21 cellular contexts compared by ENCODE assay signal in genomic region chr17:79935845-79936470, GRCh38.
DNase-seq lines count a peak whose midpoint lies in the region; ATAC-seq and TF ChIP-seq lines count a peak whose summit lies in the region.
"Had no signal": no experiment of that assay in that cellular context is flagged by ENCODE, and none has a peak within 500 bp of the region (broad histone marks: within the 10 kb centered on the region; RNA-seq: fewer than 3 reads in every experiment).

No MANE protein-coding gene starts in this region.

- no peak overlapping the region for H3K9ac ChIP-seq in neural progenitor cell

- H3K27ac Mint-ChIP-seq in activated naive CD4-positive, alpha-beta T cell treated with anti-CD3 and anti-CD28 coated beads, Interleukin-2, amount 10 ng/mL, durations not matched to agents 7 days and 5 days, result peak overlapping the region; percentile 68
- H3K27ac Mint-ChIP-seq in effector memory CD8-positive, alpha-beta T cell, result peak overlapping the region in 1 of 2 donors; percentile 31
- H3K27ac Mint-ChIP-seq in neural progenitor cell, result peak overlapping the region; percentile 57

- H3K4me1 ChIP-seq in HEK293 (ENCODE audit: control insufficient read depth, insufficient read depth, low read length) (no peaks in the 10 kb centered on the region; the same call in 1 of the 2 replicates), neural progenitor cell (peaks cover 19% of the 10 kb centered on the region)
- H3K4me1 ChIP-seq: foreskin keratinocyte, prostate gland, upper lobe of right lung had no signal

- TF ChIP-seq CTCF in HEK293 (tag by site-specific recombination; IDR thresholded peaks at IDR 0.05) (no peak), neural progenitor cell (IDR thresholded peaks at IDR 0.05) (no peak)

- no peak for ATAC-seq in effector memory CD8-positive, alpha-beta T cell (replicated peaks)
- ATAC-seq in GM21526 (IDR thresholded peaks at IDR 0.05; ENCODE audit: low FRiP score, unreplicated experiment), result no peak
- ATAC-seq: foreskin keratinocyte, upper lobe of right lung had no signal

- H3F3A ChIP-seq in neural progenitor cell (ENCODE audit: low read depth), result peaks cover 17% of the 10 kb centered on the region

- H3K4me3 ChIP-seq in HEK293 (ENCODE audit: low read depth, low read length) (no peak overlapping the region), neural progenitor cell (no peak overlapping the region)
- H3K4me3 ChIP-seq: dorsolateral prefrontal cortex, prostate gland, smooth muscle cell, upper lobe of right lung had no signal

- H4K20me1 ChIP-seq in neural progenitor cell (ENCODE audit: low read depth), result peaks cover 18% of the 10 kb centered on the region

- H3K4me2 ChIP-seq in neural progenitor cell, result no peak overlapping the region
- H3K4me2 ChIP-seq: smooth muscle cell had no signal

- no peaks in the 10 kb centered on the region for H3K9me3 ChIP-seq in HEK293 (ENCODE audit: control insufficient read depth, insufficient read depth, low read depth, low read length)
- no peaks in the 10 kb centered on the region for H3K9me3 ChIP-seq in neural progenitor cell (ENCODE audit: low read depth)
- H3K9me3 ChIP-seq: prostate gland, upper lobe of right lung had no signal

- no peak overlapping the region for H2AFZ ChIP-seq in neural progenitor cell (replicated peaks)

- H3K9me3 Mint-ChIP-seq in activated naive CD4-positive, alpha-beta T cell treated with anti-CD3 and anti-CD28 coated beads, Interleukin-2, amount 10 ng/mL, durations not matched to agents 7 days and 5 days, result no peaks in the 10 kb centered on the region
- H3K9me3 Mint-ChIP-seq in effector memory CD8-positive, alpha-beta T cell, result no peaks in the 10 kb centered on the region
- H3K9me3 Mint-ChIP-seq in neural progenitor cell, result no peaks in the 10 kb centered on the region

- H3K4me3 Mint-ChIP-seq in activated naive CD4-positive, alpha-beta T cell treated with anti-CD3 and anti-CD28 coated beads, Interleukin-2, amount 10 ng/mL, durations not matched to agents 7 days and 5 days, result no peak overlapping the region
- peak overlapping the region; percentile 63 to 72 for H3K4me3 Mint-ChIP-seq in effector memory CD8-positive, alpha-beta T cell
- peak overlapping the region; percentile 43 for H3K4me3 Mint-ChIP-seq in neural progenitor cell

- no peaks in the 10 kb centered on the region for H3K36me3 Mint-ChIP-seq in activated naive CD4-positive, alpha-beta T cell treated with anti-CD3 and anti-CD28 coated beads, Interleukin-2, amount 10 ng/mL, durations not matched to agents 7 days and 5 days
- no peaks in the 10 kb centered on the region for H3K36me3 Mint-ChIP-seq in effector memory CD8-positive, alpha-beta T cell (ENCODE audit: insufficient read depth)
- H3K36me3 Mint-ChIP-seq in neural progenitor cell, result peaks cover 17% of the 10 kb centered on the region

- H3K79me2 ChIP-seq in neural progenitor cell (ENCODE audit: low read depth), result no peaks in the 10 kb centered on the region

- peaks cover 23% of the 10 kb centered on the region for H3K27me3 ChIP-seq in neural progenitor cell

- no peak for DNase-seq in activated naive CD4-positive, alpha-beta T cell treated with anti-CD3 and anti-CD28 coated beads, Interleukin-2, amount 10 ng/mL, durations not matched to agents 7 days and 5 days
- no peak for DNase-seq in activated naive CD4-positive, alpha-beta T cell treated with Interleukin-2 at 50 U/mL for 16 hours
- no peak for DNase-seq in effector memory CD8-positive, alpha-beta T cell
- DNase-seq in neural progenitor cell (ENCODE audit: low spot score) (no peak), KG1 (lab: John Stamatoyannopoulos, UW) (no peak)
- no peak for DNase-seq in activated CD4-positive, alpha-beta T cell treated with anti-CD3 and anti-CD28 coated beads, Interleukin-2, amount 50 U/mL, for 1 hour
- DNase-seq: activated T-cell treated with anti-CD3 and anti-CD28 coated beads for 4 hours; central memory CD4-positive, alpha-beta T cell; DMS 273 treated with DMSO at 0.1 percent for 48 hours; dorsolateral prefrontal cortex; foreskin keratinocyte; hippocampal formation; NCI-H748 treated with DMSO at 0.1 percent for 48 hours; SHP77 treated with DMSO at 0.1 percent for 48 hours; stimulated activated CD4-positive, alpha-beta T cell treated with anti-CD3 and anti-CD28 coated beads, Interleukin-2, amount 100 ng/mL, for 48 hours; upper lobe of right lung had no signal

- H3K4me1 Mint-ChIP-seq in activated naive CD4-positive, alpha-beta T cell treated with anti-CD3 and anti-CD28 coated beads, Interleukin-2, amount 10 ng/mL, durations not matched to agents 7 days and 5 days, result peaks cover 52% of the 10 kb centered on the region
- peaks cover 12 to 24% of the 10 kb centered on the region in 2 donors for H3K4me1 Mint-ChIP-seq in effector memory CD8-positive, alpha-beta T cell (ENCODE audit: low read depth in 2 of 2)
- H3K4me1 Mint-ChIP-seq in neural progenitor cell, result peaks cover 47% of the 10 kb centered on the region

- H3K27me3 Mint-ChIP-seq in activated naive CD4-positive, alpha-beta T cell treated with anti-CD3 and anti-CD28 coated beads, Interleukin-2, amount 10 ng/mL, durations not matched to agents 7 days and 5 days, result peaks cover 91% of the 10 kb centered on the region
- H3K27me3 Mint-ChIP-seq in effector memory CD8-positive, alpha-beta T cell, result peaks cover 20 to 45% of the 10 kb centered on the region in 2 donors
- peaks cover 21% of the 10 kb centered on the region for H3K27me3 Mint-ChIP-seq in neural progenitor cell (ENCODE audit: insufficient read depth, low read depth)

- CTCF ChIA-PET in activated naive CD4-positive, alpha-beta T cell treated with anti-CD3 and anti-CD28 coated beads, Interleukin-2, amount 10 ng/mL, durations not matched to agents 7 days and 5 days (lab: Charles Lee), result no interaction called here
- CTCF ChIA-PET in HEK293 (lab: Yijun Ruan, JAX), result interaction anchor here (0.6 to 2.0 kb wide), 4 partner anchors 9 to 84 kb away, joined by 4 to 8 read pairs (median 4); no protein-coding TSS in a partner anchor

- POLR2A ChIA-PET in HEK293 (lab: Yijun Ruan, JAX), result interaction anchor here (0.5 kb wide), 1 partner anchor 101 kb away, joined by 3 read pairs; no protein-coding TSS in a partner anchor

- H3K36me3 ChIP-seq in HEK293 (ENCODE audit: control insufficient read depth in 2 of 2, insufficient read depth in 1 of 2, low read length in 2 of 2), result peaks cover 0 to 17% of the 10 kb centered on the region in 2 experiments; a peak in 1 of 3 replicates
- H3K36me3 ChIP-seq in neural progenitor cell, result no peaks in the 10 kb centered on the region
- H3K36me3 ChIP-seq: prostate gland, upper lobe of right lung had no signal

- no peak overlapping the region for H3K27ac ChIP-seq in HEK293 (ENCODE audit: extremely low read depth, low read depth, low read length)
- H3K27ac ChIP-seq in neural progenitor cell, result no peak overlapping the region
- H3K27ac ChIP-seq: C4-2B, dorsolateral prefrontal cortex, foreskin keratinocyte, prostate gland, upper lobe of right lung had no signal

TF ChIP-seq in HEK293, 187 proteins besides CTCF, POLR2A, EP300 and RAD21:
- peak; percentile 78 for TF ChIP-seq ZNF707 (tag by site-specific recombination; IDR thresholded peaks at IDR 0.05)
- TF ChIP-seq ZNF747 (tag by site-specific recombination; IDR thresholded peaks at IDR 0.05), result no peak
